ENCODE assay signal across 12 cellular contexts in genomic region chr4:12118651-12119213, GRCh38.
A peak's percentile ranks its signal among the peaks of the same experiment; 100 is the strongest.
DNase-seq lines count a peak whose midpoint lies in the region; ATAC-seq and TF ChIP-seq lines count a peak whose summit lies in the region.
"Had no signal": no experiment of that assay in that cellular context is flagged by ENCODE, and none has a peak within 500 bp of the region (broad histone marks: within the 10 kb centered on the region; RNA-seq: fewer than 3 reads in every experiment).

No MANE protein-coding gene starts in this region.

- H3K9me3 Mint-ChIP-seq in activated T-cell treated with anti-CD3 and anti-CD28 coated beads, Interleukin-2, amount 50 U/mL, for 24 hours = peaks cover 17% of the 10 kb centered on the region

- H3K27ac Mint-ChIP-seq in activated T-cell treated with anti-CD3 and anti-CD28 coated beads, Interleukin-2, amount 50 U/mL, for 24 hours = no peak overlapping the region
- H3K27ac Mint-ChIP-seq: activated T-helper 2 cell treated with anti-CD3 and anti-CD28 coated beads, Interferon-gamma antibody, Interleukin-2, Interleukin-4, amounts not matched to agents 10 μg/mL and 5 μg/mL and 100 μg/mL, durations not matched to agents 14 hours and 24 hours and 36 hours; CD4-positive, alpha-beta T cell; effector memory CD8-positive, alpha-beta T cell had no signal

- H3K4me3 Mint-ChIP-seq in activated T-cell treated with anti-CD3 and anti-CD28 coated beads, Interleukin-2, amount 50 U/mL, for 24 hours = no peak overlapping the region
- H3K4me3 Mint-ChIP-seq: CD4-positive, alpha-beta T cell; effector memory CD8-positive, alpha-beta T cell had no signal

- H2AFZ ChIP-seq in Karpas-422 (ENCODE audit: low read length) = no peak overlapping the region

- H3K27me3 ChIP-seq in HL-60 (ENCODE audit: insufficient read depth, poor library complexity, severe bottlenecking) = no peaks in the 10 kb centered on the region
- no peaks in the 10 kb centered on the region for H3K27me3 ChIP-seq in Karpas-422 (ENCODE audit: low read length)

- TF ChIP-seq CTCF in HL-60 (IDR thresholded peaks at IDR 0.05; ENCODE audit: insufficient read depth, low read length) = no peak
- TF ChIP-seq CTCF in fibroblast of pulmonary artery (IDR thresholded peaks at IDR 0.05; ENCODE audit: low read length, missing control alignments) = no peak

- no peaks in the 10 kb centered on the region for H4K20me1 ChIP-seq in Karpas-422 (ENCODE audit: insufficient read depth, low read depth, low read length)

- no peak overlapping the region for H3K4me3 ChIP-seq in HL-60 (replicated peaks; ENCODE audit: insufficient read depth, low read length)
- no peak overlapping the region for H3K4me3 ChIP-seq in fibroblast of pulmonary artery (replicated peaks; ENCODE audit: low read depth, low read length)
- no peak overlapping the region for H3K4me3 ChIP-seq in Karpas-422 (ENCODE audit: low read length)

- no peaks in the 10 kb centered on the region for H3K79me2 ChIP-seq in Karpas-422 (ENCODE audit: low read length)

- no peaks in the 10 kb centered on the region for H3K36me3 ChIP-seq in Karpas-422 (ENCODE audit: insufficient read depth, low read length)

- no peak overlapping the region for H3K9ac ChIP-seq in Karpas-422 (ENCODE audit: low read length)

- peaks cover 22% of the 10 kb centered on the region for H3K9me3 ChIP-seq in Karpas-422 (ENCODE audit: low read length)

- no peaks in the 10 kb centered on the region for H3K4me1 Mint-ChIP-seq in activated T-cell treated with anti-CD3 and anti-CD28 coated beads, Interleukin-2, amount 50 U/mL, for 24 hours (ENCODE audit: low read depth)

- peak overlapping the region; percentile 75 for H3K27ac ChIP-seq in HL-60 (replicated peaks)
- H3K27ac ChIP-seq in Karpas-422 (ENCODE audit: low read length) = no peak overlapping the region

- no peaks in the 10 kb centered on the region for H3K9me2 ChIP-seq in Karpas-422 (replicated peaks; ENCODE audit: insufficient read depth, low read length)

- H3K4me1 ChIP-seq in Karpas-422 (ENCODE audit: low read length) = no peaks in the 10 kb centered on the region

- H3K36me3 Mint-ChIP-seq in activated T-cell treated with anti-CD3 and anti-CD28 coated beads, Interleukin-2, amount 50 U/mL, for 24 hours (ENCODE audit: low read depth) = no peaks in the 10 kb centered on the region

- no peak overlapping the region for H3K4me2 ChIP-seq in Karpas-422 (ENCODE audit: low read depth, low read length, poor library complexity, severe bottlenecking)

- peak; percentile 93 to 94 for DNase-seq in HL-60 (ENCODE audit: low read depth in 1 of 2, low spot score in 1 of 2)
- peak; percentile 91 for DNase-seq in fibroblast of pulmonary artery (ENCODE audit: low read depth)
- no peak for DNase-seq in mesenteric fat pad (ENCODE audit: low spot score)
- DNase-seq in NCI-H2107 (lab: John Stamatoyannopoulos, UW) = no peak
- no peak for DNase-seq in Karpas-422
- no peak for DNase-seq in activated T-cell treated with anti-CD3 and anti-CD28 coated beads, Interleukin-2, amount 50 U/mL, for 24 hours
- DNase-seq: CD4-positive, alpha-beta T cell; effector memory CD8-positive, alpha-beta T cell; stimulated activated CD4-positive, alpha-beta T cell treated with anti-CD3 and anti-CD28 coated beads, Interleukin-15, amount 100 ng/mL, for 24 hours had no signal

- peak; percentile 60 for ATAC-seq in GM18508 (IDR thresholded peaks at IDR 0.05; ENCODE audit: insufficient read depth, unreplicated experiment)
- peak; percentile 94 for ATAC-seq in GM21717 (IDR thresholded peaks at IDR 0.05; ENCODE audit: unreplicated experiment)
- ATAC-seq: effector memory CD8-positive, alpha-beta T cell had no signal

- H3K27me3 Mint-ChIP-seq in activated T-cell treated with anti-CD3 and anti-CD28 coated beads, Interleukin-2, amount 50 U/mL, for 24 hours = no peaks in the 10 kb centered on the region
- H3K27me3 Mint-ChIP-seq: CD4-positive, alpha-beta T cell; effector memory CD8-positive, alpha-beta T cell had no signal

Comparison
In these comparisons a context has a peak if more than half of its experiments do, and no peak if none do; other contexts are left out.
1. DNase-seq: peak in HL-60 (2 of 2) and fibroblast of pulmonary artery (single experiment); none in mesenteric fat pad (single experiment), NCI-H2107 (single experiment), Karpas-422 (single experiment) and activated T-cell treated with anti-CD3 and anti-CD28 coated beads, Interleukin-2, amount 50 U/mL, for 24 hours (single experiment).